ENCODE assay signal across 14 cellular contexts in the genomic region with DNA sequence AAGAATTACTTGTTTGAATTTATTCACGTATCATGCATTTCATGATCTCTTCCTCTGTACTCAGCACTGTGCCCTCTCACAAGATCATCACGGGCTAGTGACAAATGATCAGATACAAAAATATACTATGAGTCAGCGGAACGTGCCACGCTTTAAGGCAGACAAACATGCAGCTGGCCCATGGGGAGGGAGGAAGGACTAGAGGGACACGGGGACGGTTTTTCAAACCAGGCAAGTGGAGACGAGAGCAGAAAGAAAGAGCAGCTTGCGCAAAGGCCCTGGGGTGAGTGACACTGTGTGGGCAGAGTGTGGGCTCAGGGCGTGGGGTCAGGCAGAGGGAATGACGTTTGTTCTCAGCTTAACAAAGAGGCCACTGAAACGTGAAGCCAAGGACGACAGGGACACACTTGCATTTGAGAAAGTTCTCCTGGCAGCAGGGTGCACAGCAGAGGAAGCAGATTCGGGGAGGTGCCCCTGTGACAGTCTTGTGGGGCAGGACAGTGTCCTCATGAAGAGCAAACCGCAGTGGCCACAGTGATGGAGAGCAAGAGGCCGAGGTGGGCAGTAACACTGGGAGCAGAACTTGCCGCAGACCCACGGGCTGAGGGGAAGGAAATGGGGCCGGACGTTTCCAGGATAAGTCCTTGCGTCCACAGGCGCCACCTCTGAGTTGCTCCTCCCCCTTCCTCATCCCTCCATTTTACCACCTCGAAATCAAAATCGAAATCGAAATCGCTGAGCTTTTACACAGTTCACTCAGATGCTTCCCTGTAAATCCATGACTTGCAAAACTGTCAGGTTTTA. TPM values are rescaled to one million over a fixed set of nuclear protein-coding genes. Genes with fewer than 3 reads are reported as not detected.
DNase-seq lines count a peak whose midpoint lies in the region; ATAC-seq, FAIRE-seq and TF ChIP-seq lines count a peak whose summit lies in the region.
"Had no signal": no experiment of that assay in that cellular context is flagged by ENCODE, and none has a peak within 500 bp of the region (broad histone marks: within the 10 kb centered on the region; RNA-seq: fewer than 3 reads in every experiment).

No MANE protein-coding gene starts in this region.

- H3K23ac ChIP-seq in H1 (ENCODE audit: insufficient read length) = no peak overlapping the region
- peak overlapping the region; percentile 20 for H3K23ac ChIP-seq in neuronal stem cell (ENCODE audit: low read depth, low read length, poor library complexity)

- intact Hi-C loops in Caco-2 (cut with micrococcal nuclease; ENCODE audit: unreplicated experiment) = no loop called here

- H2BK120ac ChIP-seq in H1 (replicated peaks; ENCODE audit: low read depth, low read length) (no peak overlapping the region), neuronal stem cell (ENCODE audit: low read depth, low read length) (no peak overlapping the region)

- no peak for TF ChIP-seq POLR2A in H1 (IDR thresholded peaks at IDR 0.05; ENCODE audit: control extremely low read depth in 1 of 2, low read depth in 2 of 2, low read length in 2 of 2)

- no peaks in the 10 kb centered on the region for H3K4me1 Mint-ChIP-seq in Caco-2 (ENCODE audit: low read depth, unreplicated experiment)

- peak overlapping the region; percentile 11 for H4K91ac ChIP-seq in H1 (replicated peaks; ENCODE audit: insufficient read length, low read length)
- H4K91ac ChIP-seq in neuronal stem cell (ENCODE audit: low read depth, low read length, poor library complexity) = no peak overlapping the region

- CTCF ChIA-PET in H1 (lab: Charles Lee; ENCODE audit: partially characterized antibody) (interaction anchor here (1.8 kb wide), 1 partner anchor 178 kb away, joined by 5 read pairs; no protein-coding TSS in a partner anchor), Caco-2 (lab: Charles Lee) (no interaction called here)

- H3K27me3 Mint-ChIP-seq in Caco-2 (ENCODE audit: insufficient read depth, unreplicated experiment) = peaks cover 40% of the 10 kb centered on the region

- no TSS peak for BruUV-seq in Caco-2 (replicated peaks; lab: Mats Ljungman, UMichigan)

- TF ChIP-seq CTCF in H1 (IDR thresholded peaks at IDR 0.05; ENCODE audit: control extremely low read depth in 1 of 3, insufficient read depth in 1 of 3, low read depth in 1 of 3, low read length in 3 of 3) (no peak), Caco-2 (IDR thresholded peaks at IDR 0.05; ENCODE audit: insufficient read depth in 1 of 2, low read depth in 1 of 2, low read length in 1 of 2, severe bottlenecking in 1 of 2, unreplicated experiment in 1 of 2) (no peak)

- H3K4me1 ChIP-seq in H1 (replicated peaks in 1 of 4; ENCODE audit: control insufficient read depth in 3 of 4, insufficient read depth in 4 of 4, low read length in 3 of 4) (peaks cover 2 to 14% (median 6%) of the 10 kb centered on the region in 4 experiments; a peak in 5 of 7 replicates), neuronal stem cell (ENCODE audit: control insufficient read depth in 2 of 2, insufficient read depth in 1 of 2, low read depth in 1 of 2, low read length in 2 of 2) (peaks cover 2 to 5% of the 10 kb centered on the region in 2 donors), Caco-2 (0 out of 2 replicates have a peak, but pooled peaks cover 2% of the 10 kb centered on the region)

- no peaks in the 10 kb centered on the region for H3K23me2 ChIP-seq in H1 (ENCODE audit: low read depth, low read length)

- H3K79me1 ChIP-seq in H1 (ENCODE audit: low read depth, low read length) (no peaks in the 10 kb centered on the region), neuronal stem cell (ENCODE audit: low read depth, low read length) (no peaks in the 10 kb centered on the region)

- H3K9me3 Mint-ChIP-seq in Caco-2 (ENCODE audit: unreplicated experiment) = peaks cover 8% of the 10 kb centered on the region
- H3K9me3 Mint-ChIP-seq: activated naive CD4-positive, alpha-beta T cell treated with anti-CD3 and anti-CD28 coated beads, Interleukin-2, amount 50 U/mL, for 72 hours; WTC11 had no signal

- H2BK5ac ChIP-seq in H1 (ENCODE audit: low read depth, low read length) (no peak overlapping the region), neuronal stem cell (ENCODE audit: low read length) (no peak overlapping the region)

- H3K27ac ChIP-seq in H1 (ENCODE audit: low read depth, low read length) (no peak overlapping the region), neuronal stem cell (replicated peaks; ENCODE audit: low read length) (no peak overlapping the region)

- no peak for FAIRE-seq in H1 (lab: Jason Lieb, UNC)
- FAIRE-seq: endometrium, keratinocyte had no signal

- H3K27ac Mint-ChIP-seq in Caco-2 (ENCODE audit: unreplicated experiment) = no peak overlapping the region
- H3K27ac Mint-ChIP-seq: activated naive CD4-positive, alpha-beta T cell treated with anti-CD3 and anti-CD28 coated beads, Interleukin-2, amount 50 U/mL, for 72 hours; WTC11 had no signal

- H3K9ac ChIP-seq in H1 (replicated peaks in 1 of 4; ENCODE audit: extremely low read depth in 1 of 4, low read depth in 3 of 4, low read length in 3 of 4) = no peak overlapping the region; a peak in 1 of 7 replicates
- H3K9ac ChIP-seq in neuronal stem cell (ENCODE audit: low read depth, low read length, poor library complexity) = no peak overlapping the region

- peak; percentile 40 for DNase-seq in NCI-H460 (ENCODE audit: extremely low read depth, low read depth)
- no peak for DNase-seq in H1 (ENCODE audit: low read depth in 1 of 2, low spot score in 2 of 2)
- DNase-seq in neuronal stem cell (ENCODE audit: low spot score) = no peak
- no peak for DNase-seq in stimulated activated naive CD4-positive, alpha-beta T cell treated with Interleukin-2 at 50 U/mL for 16 hours (lab: John Stamatoyannopoulos, UW)
- no peak for DNase-seq in NCI-H2196 treated with DMSO at 0.1 percent for 48 hours (lab: John Stamatoyannopoulos, UW; ENCODE audit: unreplicated experiment)
- no peak for DNase-seq in Caco-2
- DNase-seq: NCI-H69 had no signal

- H3K4me3 ChIP-seq in H1 (ENCODE audit: extremely low read depth in 1 of 4, insufficient read depth in 2 of 4, low read depth in 3 of 4, low read length in 4 of 4) (no peak overlapping the region), neuronal stem cell (ENCODE audit: low read length in 2 of 2) (no peak overlapping the region), Caco-2 (ENCODE audit: low read depth, low read length) (no peak overlapping the region)
- H3K4me3 ChIP-seq: skin epidermis had no signal

- H4K5ac ChIP-seq in H1 (ENCODE audit: insufficient read length, low read depth, low read length) = no peak overlapping the region

- POLR2A ChIA-PET in H1 (lab: Charles Lee; ENCODE audit: partially characterized antibody) (interaction anchor here (0.9 kb wide), 1 partner anchor 69 kb away, joined by 3 read pairs; no protein-coding TSS in a partner anchor), Caco-2 (lab: Charles Lee) (no interaction called here)

- H3K14ac ChIP-seq in H1 (ENCODE audit: insufficient read length) (no peak overlapping the region), neuronal stem cell (ENCODE audit: low read length) (no peak overlapping the region)

- no peak for TF ChIP-seq RAD21 in H1 (IDR thresholded peaks at IDR 0.05 in 1 of 2, conservative IDR thresholded peaks at IDR 0.05 in 1 of 2; ENCODE audit: low read depth in 2 of 2, low read length in 2 of 2)

- H3K79me2 ChIP-seq in H1 (ENCODE audit: control insufficient read depth in 1 of 2, insufficient read depth in 2 of 2, low read length in 2 of 2) = no peaks in the 10 kb centered on the region

- H2BK12ac ChIP-seq in H1 (ENCODE audit: low read depth, low read length) = 0 out of 2 replicates have a peak overlapping the region, but pooled peaks have one; percentile 29
- H2BK12ac ChIP-seq in neuronal stem cell (ENCODE audit: low read length) = no peak overlapping the region

- no peak overlapping the region for H3K18ac ChIP-seq in H1 (ENCODE audit: extremely low read depth, low read length)
- H3K18ac ChIP-seq in neuronal stem cell (ENCODE audit: low read length) = no peak overlapping the region

- H2AK5ac ChIP-seq in H1 (ENCODE audit: low read depth, low read length) (no peak overlapping the region), neuronal stem cell (ENCODE audit: low read depth, low read length) (no peak overlapping the region)

- no peak overlapping the region for H3K4ac ChIP-seq in H1 (replicated peaks; ENCODE audit: insufficient read length, low read depth, low read length)
- no peak overlapping the region for H3K4ac ChIP-seq in neuronal stem cell (ENCODE audit: low read length)

- H3K36me3 ChIP-seq in H1 (ENCODE audit: control insufficient read depth in 2 of 4, insufficient read depth in 4 of 4, low read length in 3 of 4) (no peaks in the 10 kb centered on the region), neuronal stem cell (replicated peaks in 1 of 2; ENCODE audit: control insufficient read depth in 2 of 2, insufficient read depth in 2 of 2, low read length in 2 of 2) (no peaks in the 10 kb centered on the region), Caco-2 (ENCODE audit: control insufficient read depth, insufficient read depth, low read length) (no peaks in the 10 kb centered on the region)

- no peak overlapping the region for H3K4me3 Mint-ChIP-seq in Caco-2 (ENCODE audit: unreplicated experiment)
- H3K4me3 Mint-ChIP-seq: WTC11 had no signal

- H3K27me3 ChIP-seq in H1 (replicated peaks in 1 of 4; ENCODE audit: control insufficient read depth in 3 of 4, extremely low read depth in 1 of 4, insufficient read depth in 3 of 4, low read length in 3 of 4) (peaks cover 0 to 12% (median 6%) of the 10 kb centered on the region in 4 experiments; a peak in 4 of 7 replicates), neuronal stem cell (ENCODE audit: control insufficient read depth in 3 of 3, insufficient read depth in 3 of 3, low read depth in 1 of 3, low read length in 3 of 3) (peaks cover 0 to 15% (median 0%) of the 10 kb centered on the region in 3 experiments), Caco-2 (replicated peaks; ENCODE audit: control insufficient read depth, insufficient read depth, low read length) (peaks cover 5% of the 10 kb centered on the region)

- peak; percentile 64 for ATAC-seq in GM18511 (IDR thresholded peaks at IDR 0.05; ENCODE audit: unreplicated experiment)
- no peak for ATAC-seq in GM21786 (IDR thresholded peaks at IDR 0.05; ENCODE audit: unreplicated experiment)
- ATAC-seq: activated naive CD4-positive, alpha-beta T cell treated with anti-CD3 and anti-CD28 coated beads, Interleukin-2, amount 50 U/mL, for 72 hours; WTC11 had no signal

- H4K20me1 ChIP-seq in H1 (replicated peaks in 1 of 2; ENCODE audit: control insufficient read depth in 1 of 2, insufficient read depth in 2 of 2, low read length in 2 of 2) = no peaks in the 10 kb centered on the region

- H3K9me3 ChIP-seq in H1 (ENCODE audit: insufficient read depth in 2 of 2, low read depth in 1 of 2, low read length in 1 of 2) = no peaks in the 10 kb centered on the region
- H3K9me3 ChIP-seq in neuronal stem cell (replicated peaks in 1 of 2; ENCODE audit: control insufficient read depth in 2 of 2, insufficient read depth in 1 of 2, low read depth in 1 of 2, low read length in 2 of 2) = no peaks in the 10 kb centered on the region
- H3K9me3 ChIP-seq in Caco-2 = no peaks in the 10 kb centered on the region

- no peak overlapping the region for H2BK20ac ChIP-seq in H1 (ENCODE audit: low read length)

- H3K4me2 ChIP-seq in H1 (ENCODE audit: insufficient read depth in 1 of 2, low read depth in 2 of 2, low read length in 2 of 2) = no peak overlapping the region; a peak in 1 of 4 replicates
- no peak overlapping the region for H3K4me2 ChIP-seq in neuronal stem cell (ENCODE audit: insufficient read depth, low read length, poor library complexity, severe bottlenecking)

- 83 to 100% methylated on average over 4 to 26 of the region's 26 CpGs for WGBS in H1 (ENCODE audit: extremely low coverage in 1 of 2, insufficient coverage in 1 of 2, insufficient read length in 1 of 2, insufficient replicate concordance in 2 of 2, low coverage in 1 of 2, low lambda C conversion rate in 2 of 2, missing lambda C conversion rate in 1 of 2), 2 experiments
- WGBS in neuronal stem cell (ENCODE audit: extremely low coverage in 2 of 2, insufficient read length in 2 of 2, insufficient replicate concordance in 1 of 2), 2 donors = 100% methylated on average over 4 of the region's 26 CpGs; no CpG with 5 or more reads in 1 of the 2 donors

- no peak overlapping the region; the same call in 1 of the 2 replicates for H4K8ac ChIP-seq in H1 (ENCODE audit: extremely low read depth, insufficient read depth, low read length)
- no peak overlapping the region for H4K8ac ChIP-seq in neuronal stem cell (ENCODE audit: low read depth, low read length)

- peaks cover 7% of the 10 kb centered on the region for H3K36me3 Mint-ChIP-seq in Caco-2 (ENCODE audit: insufficient read depth, unreplicated experiment)
- H3K36me3 Mint-ChIP-seq: activated naive CD4-positive, alpha-beta T cell treated with anti-CD3 and anti-CD28 coated beads, Interleukin-2, amount 50 U/mL, for 72 hours; WTC11 had no signal

- H2AFZ ChIP-seq in H1 (ENCODE audit: low read length) = 0 out of 2 replicates have a peak overlapping the region, but pooled peaks have one; percentile 16
- H2AFZ ChIP-seq in neuronal stem cell (ENCODE audit: low read length) = no peak overlapping the region

- no peak for TF ChIP-seq EP300 in H1 (IDR thresholded peaks at IDR 0.05; ENCODE audit: borderline replicate concordance in 1 of 2, low read depth in 2 of 2, low read length in 2 of 2)

- no peak overlapping the region for H2BK15ac ChIP-seq in H1 (ENCODE audit: low read length)
- H2BK15ac ChIP-seq in neuronal stem cell (ENCODE audit: low read length) = no peak overlapping the region

- no peak overlapping the region for H3K56ac ChIP-seq in H1 (replicated peaks; ENCODE audit: insufficient read length, low read depth, low read length)

RNA-seq across cellular contexts. Expression of a gene that starts 6.9 kb away (rescaled TPM):
- total RNA-seq in NCI-H460 (2014; rRNA removed; shearing (Covaris generic)) = 6.5 and 6.7 TPM in 2 replicates
- 1.6 and 2.2 TPM in 2 replicates for polyA plus RNA-seq in NCI-H460 (2014; cell fraction: nucleus; rRNA removed)
- 24.4 and 25.7 TPM in 2 replicates for total RNA-seq in H1 (2021; fragmentation: NEBNext Ultra II Directional; extraction: Animal tissue kit (Norgen Biotek cat#: 25700))
- polyA plus RNA-seq in H1 (2011; rRNA removed) = 8.8 and 13.8 TPM in 2 replicates
- 12.1 TPM for polyA plus RNA-seq in H1 (2011; cell fraction: cytosol; rRNA removed)
- 22.2 TPM for polyA plus RNA-seq in H1 (2011; cell fraction: nucleus; rRNA removed)
- 12.7 to 16.1 TPM (median 13.3 TPM) in 4 replicates for polyA plus RNA-seq in H1 (2012, experiment 1 of 2)
- polyA plus RNA-seq in H1 (2012, experiment 2 of 2) = 7.8 TPM
- 9.1 TPM for polyA plus RNA-seq in H1 (2013, experiment 1 of 2)
- polyA plus RNA-seq in H1 (2013, experiment 2 of 2) = 8.6 TPM
- 22.4 and 29.4 TPM in 2 replicates for polyA minus RNA-seq in H1 (2011; rRNA and poly(A)+ RNA removed)
- polyA minus RNA-seq in H1 (2011; cell fraction: cytosol; rRNA and poly(A)+ RNA removed) = 9.8 TPM
- 37.0 TPM for polyA minus RNA-seq in H1 (2011; cell fraction: nucleus; rRNA and poly(A)+ RNA removed)
- 12.6 TPM for polyA plus RNA-seq in neuronal stem cell (2013, experiment 1 of 2)
- polyA plus RNA-seq in neuronal stem cell (2013, experiment 2 of 2) = 13.2 TPM
- total RNA-seq in Caco-2 (2022) = 5.5 and 5.6 TPM in 2 replicates

RNA-seq across cellular contexts. Expression of a gene that starts 47.5 kb away (rescaled TPM):
- total RNA-seq in NCI-H460 (2014; rRNA removed; shearing (Covaris generic)) = 0.17 TPM in 1 of 2 replicates, not detected in the other
- polyA plus RNA-seq in NCI-H460 (2014; cell fraction: nucleus; rRNA removed) = 0.11 and 0.15 TPM in 2 replicates
- total RNA-seq in H1 (2021; fragmentation: NEBNext Ultra II Directional; extraction: Animal tissue kit (Norgen Biotek cat#: 25700)) = 0.34 and 0.97 TPM in 2 replicates
- 0.23 TPM in 1 of 2 replicates, not detected in the other for polyA plus RNA-seq in H1 (2011; rRNA removed)
- polyA plus RNA-seq in H1 (2011; cell fraction: cytosol; rRNA removed) = 0.12 TPM
- polyA plus RNA-seq in H1 (2011; cell fraction: nucleus; rRNA removed) = 0.30 TPM
- polyA plus RNA-seq in H1 (2012, experiment 1 of 2) = 0.51 to 0.72 TPM (median 0.62 TPM) in 4 replicates
- polyA plus RNA-seq in H1 (2012, experiment 2 of 2) = 0.14 TPM
- 0.16 TPM for polyA plus RNA-seq in H1 (2013, experiment 1 of 2)
- 0.18 TPM for polyA plus RNA-seq in H1 (2013, experiment 2 of 2)
- 2.4 and 2.5 TPM in 2 replicates for polyA minus RNA-seq in H1 (2011; rRNA and poly(A)+ RNA removed)
- not detected for polyA minus RNA-seq in H1 (2011; cell fraction: cytosol; rRNA and poly(A)+ RNA removed)
- polyA minus RNA-seq in H1 (2011; cell fraction: nucleus; rRNA and poly(A)+ RNA removed) = 7.8 TPM
- polyA plus RNA-seq in neuronal stem cell (2013, experiment 1 of 2) = 0.14 TPM
- polyA plus RNA-seq in neuronal stem cell (2013, experiment 2 of 2) = 0.10 TPM
- 0.20 and 0.39 TPM in 2 replicates for total RNA-seq in Caco-2 (2022)
